ENCODE assay signal across 8 cellular contexts in the genomic region with DNA sequence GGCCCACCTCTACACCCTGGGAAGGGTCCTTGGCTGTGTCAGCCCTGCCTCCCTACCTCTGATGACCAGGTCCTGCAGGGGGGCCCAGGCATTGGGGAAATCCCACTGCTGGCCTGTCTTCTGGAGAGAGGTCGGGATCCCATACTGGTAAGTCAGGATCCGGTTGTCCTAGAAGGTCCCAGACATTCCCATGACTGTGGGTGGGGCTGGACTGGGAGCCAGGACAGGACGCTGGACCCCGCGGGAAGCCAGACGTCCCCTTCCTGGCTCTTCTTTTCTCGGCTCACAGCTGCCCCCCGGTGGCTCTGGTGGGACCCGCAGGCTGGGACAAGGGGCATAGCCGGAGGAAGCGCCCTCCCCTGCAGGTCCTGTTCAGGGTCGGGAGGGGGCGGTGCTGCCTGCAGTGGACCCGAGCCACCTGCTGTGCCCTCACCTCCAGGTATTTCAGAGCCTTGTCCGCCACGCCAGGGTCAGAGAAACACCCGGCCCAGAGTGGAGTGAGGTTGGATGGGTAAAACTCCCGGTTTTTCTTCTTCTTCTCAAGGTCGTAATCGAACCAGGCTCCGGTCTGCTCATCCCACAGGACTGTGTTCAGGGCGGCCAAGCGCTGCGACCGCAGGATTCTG. TPM values are rescaled to one million over a fixed set of nuclear protein-coding genes. Genes with fewer than 3 reads are reported as not detected.
A peak's percentile ranks its signal among the peaks of the same experiment; 100 is the strongest.
DNase-seq lines count a peak whose midpoint lies in the region; ATAC-seq and TF ChIP-seq lines count a peak whose summit lies in the region.

No MANE protein-coding gene starts in this region.

- H2AFZ ChIP-seq in smooth muscle cell (ENCODE audit: low read depth), result no peak overlapping the region

- peak overlapping the region; percentile 3; the same call in 1 of the 2 replicates for H3K4me3 ChIP-seq in iPS-20b (ENCODE audit: low read length)
- no peak overlapping the region for H3K4me3 ChIP-seq in smooth muscle cell

- peak; percentile 81 for ATAC-seq in HG02973 (IDR thresholded peaks at IDR 0.05; ENCODE audit: unreplicated experiment)
- ATAC-seq in HG02884 (IDR thresholded peaks at IDR 0.05; ENCODE audit: unreplicated experiment), result no peak

- H3K79me2 ChIP-seq in smooth muscle cell (ENCODE audit: low read depth), result no peaks in the 10 kb centered on the region

- H3K36me3 ChIP-seq in iPS-20b (ENCODE audit: insufficient read depth, low read depth, low read length) (peaks cover 30% of the 10 kb centered on the region), smooth muscle cell (ENCODE audit: low read depth) (no peaks in the 10 kb centered on the region)

- H3K27me3 ChIP-seq in iPS-20b (ENCODE audit: insufficient read depth, low read length) (no peaks in the 10 kb centered on the region), smooth muscle cell (ENCODE audit: low read depth) (no peaks in the 10 kb centered on the region)

- DNase-seq in GM04503 (ENCODE audit: low read depth), result peak; percentile 22
- DNase-seq in NCI-H2196 (lab: John Stamatoyannopoulos, UW; ENCODE audit: unreplicated experiment), result peak; percentile 92
- DNase-seq in brain pericyte (ENCODE audit: low read depth, low spot score), result peak; percentile 50
- peak; percentile 78 for DNase-seq in smooth muscle cell (lab: John Stamatoyannopoulos, UW; ENCODE audit: unreplicated experiment)

- H3K27ac ChIP-seq in VCaP, result no peak overlapping the region; the same call in 1 of the 2 replicates
- no peak overlapping the region for H3K27ac ChIP-seq in iPS-20b (ENCODE audit: low read length)
- H3K27ac ChIP-seq in smooth muscle cell (ENCODE audit: low read depth), result peak overlapping the region; percentile 51

- peak; percentile 97 for TF ChIP-seq CTCF in VCaP (conservative IDR thresholded peaks at IDR 0.05)
- TF ChIP-seq CTCF in smooth muscle cell (IDR thresholded peaks at IDR 0.05; ENCODE audit: borderline replicate concordance, insufficient read depth, poor library complexity, severe bottlenecking), result peak; percentile 95

- 24% methylated on average over 23 of the region's 25 CpGs for WGBS in smooth muscle cell (ENCODE audit: low lambda C conversion rate)

- H3K4me1 ChIP-seq in iPS-20b (ENCODE audit: insufficient read depth, low read length) (peaks cover 10% of the 10 kb centered on the region), smooth muscle cell (ENCODE audit: low read depth) (no peaks in the 10 kb centered on the region)

- H3K9ac ChIP-seq in iPS-20b (ENCODE audit: low read depth, low read length) (no peak overlapping the region), smooth muscle cell (ENCODE audit: low read depth) (no peak overlapping the region)

- peaks cover 47% of the 10 kb centered on the region for H4K20me1 ChIP-seq in smooth muscle cell (ENCODE audit: low read depth)

- H3K9me3 ChIP-seq in iPS-20b (ENCODE audit: insufficient read depth, low read depth, low read length) (no peaks in the 10 kb centered on the region), smooth muscle cell (replicated peaks; ENCODE audit: low read depth) (no peaks in the 10 kb centered on the region)

- no peak overlapping the region for H3K4me2 ChIP-seq in smooth muscle cell

- peaks cover 28% of the 10 kb centered on the region for H3F3A ChIP-seq in smooth muscle cell (ENCODE audit: low read depth)

RNA-seq across cellular contexts. Expression of gene TREH, which starts 20.0 kb away (rescaled TPM):
- total RNA-seq in smooth muscle cell, result not detected in 2 replicates
- 0.49 and 0.96 TPM in 2 replicates for polyA plus RNA-seq in smooth muscle cell

RNA-seq across cellular contexts. Expression of gene PHLDB1, which starts 52.0 kb away (rescaled TPM):
- 89.0 and 112 TPM in 2 replicates for total RNA-seq in smooth muscle cell
- 86.0 and 103 TPM in 2 replicates for polyA plus RNA-seq in smooth muscle cell

Comparison
In these comparisons a context has a peak if more than half of its experiments do, and no peak if none do; other contexts are left out.
1. DNase-seq: peak in every context shown above with its lines; median percentile 92 in NCI-H2196; 78 in smooth muscle cell; 50 in brain pericyte; 22 in GM04503.